Comparison of ENCODE assay signal across 8 cellular contexts in the genomic region with DNA sequence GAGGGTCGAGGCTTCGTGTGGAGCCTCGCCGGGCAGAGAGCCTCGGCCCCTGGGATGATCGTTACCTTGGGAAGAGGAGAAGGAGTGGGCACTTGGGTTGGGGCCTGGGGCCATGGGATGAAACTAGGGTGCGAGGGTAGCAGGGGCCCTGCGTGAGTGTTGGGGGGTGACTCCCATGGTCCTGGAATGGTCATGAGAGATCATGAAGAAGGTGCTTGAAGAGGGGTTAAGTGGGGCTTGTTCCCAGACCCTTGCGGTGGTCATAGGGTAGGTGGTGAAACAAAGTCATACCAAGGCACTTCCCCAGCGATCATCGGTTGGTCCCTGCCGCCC. TPM values are rescaled to one million over a fixed set of nuclear protein-coding genes. Genes with fewer than 3 reads are reported as not detected.
DNase-seq lines count a peak whose midpoint lies in the region; TF ChIP-seq lines count a peak whose summit lies in the region.

No MANE protein-coding gene starts in this region.

- no peaks in the 10 kb centered on the region for H3K36me3 ChIP-seq in OCI-LY7 (ENCODE audit: insufficient read depth, low read length)

- peaks cover 3% of the 10 kb centered on the region for H3K36me3 Mint-ChIP-seq in activated CD4-positive, alpha-beta T cell treated with anti-CD3 and anti-CD28 coated beads, Interleukin-2, amount 10 ng/mL, durations not matched to agents 24 days and 14 days (ENCODE audit: low read depth)
- peaks cover 2% of the 10 kb centered on the region for H3K36me3 Mint-ChIP-seq in osteocyte (ENCODE audit: unreplicated experiment)

- TSS peak; percentile 81 for BruUV-seq in OCI-LY7 (replicated peaks; lab: Mats Ljungman, UMichigan)

- no peaks in the 10 kb centered on the region for H3K9me3 ChIP-seq in OCI-LY7 (ENCODE audit: low read length)

- H3K4me1 Mint-ChIP-seq in activated CD4-positive, alpha-beta T cell treated with anti-CD3 and anti-CD28 coated beads, Interleukin-2, amount 10 ng/mL, durations not matched to agents 24 days and 14 days = peaks cover 21% of the 10 kb centered on the region
- H3K4me1 Mint-ChIP-seq in osteocyte (ENCODE audit: unreplicated experiment) = peaks cover 30% of the 10 kb centered on the region

- no peaks in the 10 kb centered on the region for H3K9me3 Mint-ChIP-seq in activated CD4-positive, alpha-beta T cell treated with anti-CD3 and anti-CD28 coated beads, Interleukin-2, amount 10 ng/mL, durations not matched to agents 24 days and 14 days
- H3K9me3 Mint-ChIP-seq in osteocyte (ENCODE audit: unreplicated experiment) = no peaks in the 10 kb centered on the region

- TF ChIP-seq CTCF in OCI-LY7 (conservative IDR thresholded peaks at IDR 0.05; ENCODE audit: low read length) (no peak), epithelial cell of proximal tubule (conservative IDR thresholded peaks at IDR 0.05; ENCODE audit: low read depth, low read length) (no peak), osteocyte (IDR thresholded peaks at IDR 0.05) (no peak)

- H4K20me1 ChIP-seq in OCI-LY7 (ENCODE audit: insufficient read depth, low read length) = no peaks in the 10 kb centered on the region

- POLR2A ChIA-PET in OCI-LY7 (lab: Charles Lee) = no interaction called here

- H3K4me3 Mint-ChIP-seq in activated CD4-positive, alpha-beta T cell treated with anti-CD3 and anti-CD28 coated beads, Interleukin-2, amount 10 ng/mL, durations not matched to agents 24 days and 14 days = peak overlapping the region; percentile 99
- H3K4me3 Mint-ChIP-seq in osteocyte (ENCODE audit: unreplicated experiment) = peak overlapping the region; percentile 100

- H3K27ac Mint-ChIP-seq in activated CD4-positive, alpha-beta T cell treated with anti-CD3 and anti-CD28 coated beads, Interleukin-2, amount 10 ng/mL, durations not matched to agents 24 days and 14 days = peak overlapping the region; percentile 97
- H3K27ac Mint-ChIP-seq in osteocyte (ENCODE audit: unreplicated experiment) = peak overlapping the region; percentile 99

- H3K4me1 ChIP-seq in OCI-LY7 (ENCODE audit: insufficient read depth, low read length, poor library complexity, severe bottlenecking) = peaks cover 29% of the 10 kb centered on the region

- H3K27ac ChIP-seq in OCI-LY7 (ENCODE audit: low read depth, low read length, poor library complexity, severe bottlenecking) = no peak overlapping the region

- no peak for DNase-seq in activated CD4-positive, alpha-beta T cell treated with anti-CD3 and anti-CD28 coated beads, Interleukin-2, amount 10 ng/mL, durations not matched to agents 24 days and 14 days
- no peak for DNase-seq in activated CD4-positive, alpha-beta T cell treated with anti-CD3 and anti-CD28 coated beads, Interleukin-2, amount 50 U/mL, for 1 hour
- DNase-seq in OCI-LY7 (ENCODE audit: low spot score) (no peak), epithelial cell of proximal tubule (ENCODE audit: low read depth) (no peak), osteocyte (ENCODE audit: extremely low spot score, unreplicated experiment) (no peak), NCI-H510A (lab: John Stamatoyannopoulos, UW) (no peak), NCI-H146 treated with DMSO at 0.1 percent for 48 hours (lab: John Stamatoyannopoulos, UW; ENCODE audit: unreplicated experiment) (no peak)
- DNase-seq in activated CD8-positive, alpha-beta memory T cell treated with anti-CD3 and anti-CD28 coated beads for 24 hours = no peak

- no peaks in the 10 kb centered on the region for H3K27me3 Mint-ChIP-seq in activated CD4-positive, alpha-beta T cell treated with anti-CD3 and anti-CD28 coated beads, Interleukin-2, amount 10 ng/mL, durations not matched to agents 24 days and 14 days
- H3K27me3 Mint-ChIP-seq in osteocyte (ENCODE audit: unreplicated experiment) = no peaks in the 10 kb centered on the region

- no peaks in the 10 kb centered on the region for H3K9me2 ChIP-seq in OCI-LY7 (ENCODE audit: insufficient read depth, low read length)

- H3K4me3 ChIP-seq in OCI-LY7 (ENCODE audit: low read depth, low read length, poor library complexity, severe bottlenecking) (peak overlapping the region; percentile 73), epithelial cell of proximal tubule (ENCODE audit: low read depth, low read length) (peak overlapping the region; percentile 90)

- H3K79me2 ChIP-seq in OCI-LY7 (ENCODE audit: insufficient read depth, low read depth, low read length) = peaks cover 5% of the 10 kb centered on the region; the same call in 1 of the 2 replicates

- H3K4me2 ChIP-seq in OCI-LY7 (ENCODE audit: low read length) = peak overlapping the region; percentile 95

- CTCF ChIA-PET in OCI-LY7 (lab: Charles Lee; ENCODE audit: unreplicated experiment) = interaction anchor here (0.9 to 1.4 kb wide), 3 partner anchors 17 to 85 kb away, joined by 3 to 6 read pairs (median 4); no protein-coding TSS in a partner anchor

- H2AFZ ChIP-seq in OCI-LY7 (ENCODE audit: low read length) = peak overlapping the region; percentile 68; the same call in 1 of the 2 replicates

- intact Hi-C loops in activated CD4-positive, alpha-beta T cell treated with anti-CD3 and anti-CD28 coated beads, Interleukin-2, amount 10 ng/mL, durations not matched to agents 24 days and 14 days (cut with micrococcal nuclease) = loop anchor here (1.0 to 2.0 kb wide), 4 partner anchors 23 to 85 kb away; a partner anchor contains a TSS
- intact Hi-C loops in OCI-LY7 (cut with micrococcal nuclease; ENCODE audit: unreplicated experiment) = loop anchor here (2.0 to 5.0 kb wide), 2 partner anchors 24 to 84 kb away; a partner anchor contains a TSS

RNA-seq across cellular contexts. Expression of a gene that starts 0.3 kb away (rescaled TPM):
- total RNA-seq in activated CD4-positive, alpha-beta T cell treated with anti-CD3 and anti-CD28 coated beads, Interleukin-2, amount 10 ng/mL, durations not matched to agents 24 days and 14 days = 28.3 and 31.4 TPM in 2 replicates
- 31.7 and 32.6 TPM in 2 replicates for total RNA-seq in OCI-LY7 (2014; rRNA removed; shearing (Covaris generic))
- total RNA-seq in OCI-LY7 (2022) (34.4 and 36.7 TPM in 2 replicates), epithelial cell of proximal tubule (19.4 and 22.1 TPM in 2 replicates), osteocyte (42.1 and 46.8 TPM in 2 replicates)

RNA-seq across cellular contexts. Expression of a gene that starts 0.4 kb away (rescaled TPM):
- 0.19 and 0.21 TPM in 2 replicates for total RNA-seq in activated CD4-positive, alpha-beta T cell treated with anti-CD3 and anti-CD28 coated beads, Interleukin-2, amount 10 ng/mL, durations not matched to agents 24 days and 14 days
- total RNA-seq in OCI-LY7 (2014; rRNA removed; shearing (Covaris generic)) = 0.13 and 0.26 TPM in 2 replicates
- total RNA-seq in OCI-LY7 (2022) = 0.17 and 0.36 TPM in 2 replicates
- total RNA-seq in epithelial cell of proximal tubule = 0.14 and 0.52 TPM in 2 replicates
- total RNA-seq in osteocyte = 0.19 and 0.39 TPM in 2 replicates

RNA-seq across cellular contexts. Expression of a gene that starts 23.2 kb away (rescaled TPM):
- 209 and 214 TPM in 2 replicates for total RNA-seq in activated CD4-positive, alpha-beta T cell treated with anti-CD3 and anti-CD28 coated beads, Interleukin-2, amount 10 ng/mL, durations not matched to agents 24 days and 14 days
- total RNA-seq in OCI-LY7 (2014; rRNA removed; shearing (Covaris generic)) = 65.8 and 94.6 TPM in 2 replicates
- 227 and 243 TPM in 2 replicates for total RNA-seq in OCI-LY7 (2022)
- total RNA-seq in epithelial cell of proximal tubule = 40.4 and 73.7 TPM in 2 replicates
- total RNA-seq in osteocyte = 59.2 and 62.6 TPM in 2 replicates

RNA-seq across cellular contexts. Expression of a gene that starts 24.9 kb away (rescaled TPM):
- total RNA-seq in activated CD4-positive, alpha-beta T cell treated with anti-CD3 and anti-CD28 coated beads, Interleukin-2, amount 10 ng/mL, durations not matched to agents 24 days and 14 days = 0.68 and 1.2 TPM in 2 replicates
- total RNA-seq in OCI-LY7 (2014; rRNA removed; shearing (Covaris generic)) = not detected in 2 replicates
- not detected in 2 replicates for total RNA-seq in OCI-LY7 (2022)
- 6.7 and 15.2 TPM in 2 replicates for total RNA-seq in epithelial cell of proximal tubule
- total RNA-seq in osteocyte = not detected in 2 replicates

RNA-seq across cellular contexts. Expression of a gene that starts 45.2 kb away (rescaled TPM):
- 109 and 133 TPM in 2 replicates for total RNA-seq in activated CD4-positive, alpha-beta T cell treated with anti-CD3 and anti-CD28 coated beads, Interleukin-2, amount 10 ng/mL, durations not matched to agents 24 days and 14 days
- total RNA-seq in OCI-LY7 (2014; rRNA removed; shearing (Covaris generic)) = 66.0 and 93.9 TPM in 2 replicates
- total RNA-seq in OCI-LY7 (2022) (139 and 140 TPM in 2 replicates), epithelial cell of proximal tubule (105 and 133 TPM in 2 replicates), osteocyte (158 and 167 TPM in 2 replicates)
